Comparison of ENCODE assay signal across 17 cellular contexts in genomic region chr4:10656988-10657387, GRCh38. TPM values are rescaled to one million over a fixed set of nuclear protein-coding genes. Genes with fewer than 3 reads are reported as not detected.
A peak's percentile ranks its signal among the peaks of the same experiment; 100 is the strongest.
DNase-seq lines count a peak whose midpoint lies in the region; ATAC-seq, FAIRE-seq and TF ChIP-seq lines count a peak whose summit lies in the region.
"Had no signal": no experiment of that assay in that cellular context is flagged by ENCODE, and none has a peak within 500 bp of the region (broad histone marks: within the 10 kb centered on the region; RNA-seq: fewer than 3 reads in every experiment).

No MANE protein-coding gene starts in this region.

- DNase-seq in CD4-positive, CD25-positive, alpha-beta regulatory T cell, result no peak
- DNase-seq in HFFc6 (peak; percentile 21), keratinocyte (ENCODE audit: low read depth, low spot score) (no peak), RPMI8226 (no peak), NCI-H774 (lab: John Stamatoyannopoulos, UW) (no peak), NCI-H524 (lab: John Stamatoyannopoulos, UW) (no peak), midbrain (lab: John Stamatoyannopoulos, UW) (no peak)
- no peak for DNase-seq in activated T-helper 2 cell treated with anti-CD3 and anti-CD28 coated beads, Interferon-gamma antibody, Interleukin-2, Interleukin-4, amounts not matched to agents 10 μg/mL and 5 μg/mL and 100 μg/mL, durations not matched to agents 14 hours and 24 hours and 36 hours (ENCODE audit: low spot score)
- DNase-seq: amygdala; BE2C; endodermal cell; Kasumi-1; psoas muscle; stimulated activated naive B cell treated with anti-CD40 and anti-IgM and Interleukin-4, amounts not matched to agents 10 μg/mL and 1 μg/mL and 100 μg/mL, for 72 hours had no signal

- intact Hi-C loops in activated T-helper 2 cell treated with anti-CD3 and anti-CD28 coated beads, Interferon-gamma antibody, Interleukin-2, Interleukin-4, amounts not matched to agents 10 μg/mL and 5 μg/mL and 100 μg/mL, durations not matched to agents 14 hours and 24 hours and 36 hours (cut with micrococcal nuclease), result loop anchor here (1.0 to 5.0 kb wide), 6 partner anchors 14 to 815 kb away; no protein-coding TSS in a partner anchor

- peak overlapping the region; percentile 63 to 93 (median 86) for H3K27ac Mint-ChIP-seq in CD4-positive, CD25-positive, alpha-beta regulatory T cell
- no peak overlapping the region for H3K27ac Mint-ChIP-seq in HFFc6
- peak overlapping the region; percentile 85 for H3K27ac Mint-ChIP-seq in activated T-helper 2 cell treated with anti-CD3 and anti-CD28 coated beads, Interferon-gamma antibody, Interleukin-2, Interleukin-4, amounts not matched to agents 10 μg/mL and 5 μg/mL and 100 μg/mL, durations not matched to agents 14 hours and 24 hours and 36 hours
- H3K27ac Mint-ChIP-seq: endodermal cell; stimulated activated naive B cell treated with anti-CD40 and anti-IgM and Interleukin-4, amounts not matched to agents 10 μg/mL and 1 μg/mL and 100 μg/mL, for 72 hours had no signal

- H3K27me3 Mint-ChIP-seq in CD4-positive, CD25-positive, alpha-beta regulatory T cell, result no peaks in the 10 kb centered on the region
- peaks cover 13% of the 10 kb centered on the region for H3K27me3 Mint-ChIP-seq in HFFc6 (ENCODE audit: insufficient read depth)
- no peaks in the 10 kb centered on the region for H3K27me3 Mint-ChIP-seq in activated T-helper 2 cell treated with anti-CD3 and anti-CD28 coated beads, Interferon-gamma antibody, Interleukin-2, Interleukin-4, amounts not matched to agents 10 μg/mL and 5 μg/mL and 100 μg/mL, durations not matched to agents 14 hours and 24 hours and 36 hours (ENCODE audit: low read depth)
- H3K27me3 Mint-ChIP-seq: memory B cell; stimulated activated naive B cell treated with anti-CD40 and anti-IgM and Interleukin-4, amounts not matched to agents 10 μg/mL and 1 μg/mL and 100 μg/mL, for 72 hours had no signal

- peaks cover 0 to 2% (median 0%) of the 10 kb centered on the region in 7 donors for H3K9me3 Mint-ChIP-seq in CD4-positive, CD25-positive, alpha-beta regulatory T cell
- no peaks in the 10 kb centered on the region for H3K9me3 Mint-ChIP-seq in HFFc6
- peaks cover 15% of the 10 kb centered on the region for H3K9me3 Mint-ChIP-seq in activated T-helper 2 cell treated with anti-CD3 and anti-CD28 coated beads, Interferon-gamma antibody, Interleukin-2, Interleukin-4, amounts not matched to agents 10 μg/mL and 5 μg/mL and 100 μg/mL, durations not matched to agents 14 hours and 24 hours and 36 hours
- H3K9me3 Mint-ChIP-seq: endodermal cell had no signal

- H2AFZ ChIP-seq in keratinocyte (ENCODE audit: control insufficient read depth, low read length), result no peak overlapping the region

- H3K36me3 Mint-ChIP-seq in CD4-positive, CD25-positive, alpha-beta regulatory T cell, result no peaks in the 10 kb centered on the region
- no peaks in the 10 kb centered on the region for H3K36me3 Mint-ChIP-seq in HFFc6 (ENCODE audit: low read depth)
- peaks cover 13% of the 10 kb centered on the region for H3K36me3 Mint-ChIP-seq in activated T-helper 2 cell treated with anti-CD3 and anti-CD28 coated beads, Interferon-gamma antibody, Interleukin-2, Interleukin-4, amounts not matched to agents 10 μg/mL and 5 μg/mL and 100 μg/mL, durations not matched to agents 14 hours and 24 hours and 36 hours (ENCODE audit: low read depth)

- H3K4me3 Mint-ChIP-seq in CD4-positive, CD25-positive, alpha-beta regulatory T cell, result peak overlapping the region; percentile 73 to 86 (median 78)
- no peak overlapping the region for H3K4me3 Mint-ChIP-seq in HFFc6
- peak overlapping the region; percentile 66 for H3K4me3 Mint-ChIP-seq in activated T-helper 2 cell treated with anti-CD3 and anti-CD28 coated beads, Interferon-gamma antibody, Interleukin-2, Interleukin-4, amounts not matched to agents 10 μg/mL and 5 μg/mL and 100 μg/mL, durations not matched to agents 14 hours and 24 hours and 36 hours (ENCODE audit: low read depth)
- H3K4me3 Mint-ChIP-seq: endodermal cell; memory B cell; stimulated activated naive B cell treated with anti-CD40 and anti-IgM and Interleukin-4, amounts not matched to agents 10 μg/mL and 1 μg/mL and 100 μg/mL, for 72 hours had no signal

- no peaks in the 10 kb centered on the region for H4K20me1 ChIP-seq in keratinocyte (ENCODE audit: control insufficient read depth, extremely low read depth, insufficient read depth, low read length)

- FAIRE-seq in keratinocyte (lab: Jason Lieb, UNC), result no peak
- FAIRE-seq: G401.6 had no signal

- H3K9me3 ChIP-seq in CD4-positive, CD25-positive, alpha-beta regulatory T cell (ENCODE audit: control insufficient read depth in 2 of 2, low read length in 2 of 2), result no peaks in the 10 kb centered on the region
- no peaks in the 10 kb centered on the region for H3K9me3 ChIP-seq in keratinocyte (ENCODE audit: control insufficient read depth, low read depth, low read length)
- H3K9me3 ChIP-seq: BE2C, psoas muscle had no signal

- peak overlapping the region; percentile 60 for H3K27ac ChIP-seq in CD4-positive, CD25-positive, alpha-beta regulatory T cell (ENCODE audit: insufficient read depth, low read length, poor library complexity, severe bottlenecking)
- no peak overlapping the region for H3K27ac ChIP-seq in keratinocyte (ENCODE audit: control insufficient read depth, insufficient read depth, low read length)
- H3K27ac ChIP-seq: psoas muscle had no signal

- peaks cover 24 to 48% (median 28%) of the 10 kb centered on the region in 4 donors for H3K4me1 Mint-ChIP-seq in CD4-positive, CD25-positive, alpha-beta regulatory T cell
- peaks cover 34% of the 10 kb centered on the region for H3K4me1 Mint-ChIP-seq in HFFc6 (ENCODE audit: low read depth)
- H3K4me1 Mint-ChIP-seq in activated T-helper 2 cell treated with anti-CD3 and anti-CD28 coated beads, Interferon-gamma antibody, Interleukin-2, Interleukin-4, amounts not matched to agents 10 μg/mL and 5 μg/mL and 100 μg/mL, durations not matched to agents 14 hours and 24 hours and 36 hours (ENCODE audit: low read depth), result peaks cover 42% of the 10 kb centered on the region

- H3K9me1 ChIP-seq in keratinocyte (ENCODE audit: control insufficient read depth, extremely low read depth, insufficient read depth, low read length), result no peaks in the 10 kb centered on the region

- H3K79me2 ChIP-seq in keratinocyte (ENCODE audit: control insufficient read depth, insufficient read depth, low read length), result no peaks in the 10 kb centered on the region

- peak overlapping the region; percentile 30 for H3K4me2 ChIP-seq in keratinocyte (ENCODE audit: control insufficient read depth, extremely low read depth, insufficient read depth, low read depth, low read length)

- no peaks in the 10 kb centered on the region for H3K27me3 ChIP-seq in CD4-positive, CD25-positive, alpha-beta regulatory T cell (ENCODE audit: control insufficient read depth, insufficient read depth, low read length)
- no peaks in the 10 kb centered on the region for H3K27me3 ChIP-seq in keratinocyte (ENCODE audit: control insufficient read depth, extremely low read depth, insufficient read depth, low read length)
- H3K27me3 ChIP-seq: BE2C had no signal

- peak overlapping the region; percentile 59 for H3K4me3 ChIP-seq in CD4-positive, CD25-positive, alpha-beta regulatory T cell (ENCODE audit: low read depth, low read length)
- no peak overlapping the region for H3K4me3 ChIP-seq in keratinocyte (ENCODE audit: control insufficient read depth in 2 of 3, extremely low read depth in 1 of 3, insufficient read depth in 2 of 3, low read depth in 1 of 3, low read length in 3 of 3)
- H3K4me3 ChIP-seq: psoas muscle had no signal

- no peak overlapping the region for H3K9ac ChIP-seq in keratinocyte (ENCODE audit: control insufficient read depth, extremely low read depth, insufficient read depth, low read length)

- TF ChIP-seq CTCF in HFFc6 (IDR thresholded peaks at IDR 0.05) (no peak), keratinocyte (optimal IDR thresholded peaks at IDR 0.05 in 1 of 3, IDR thresholded peaks at IDR 0.05 in 1 of 3, conservative IDR thresholded peaks at IDR 0.05 in 1 of 3; ENCODE audit: extremely low read depth in 1 of 3, insufficient read depth in 2 of 3, low read length in 3 of 3) (no peak)

- H3K4me1 ChIP-seq in CD4-positive, CD25-positive, alpha-beta regulatory T cell (ENCODE audit: control insufficient read depth, insufficient read depth, low read length, poor library complexity, severe bottlenecking), result peaks cover 12% of the 10 kb centered on the region
- peaks cover 6% of the 10 kb centered on the region for H3K4me1 ChIP-seq in keratinocyte (ENCODE audit: control insufficient read depth, extremely low read depth, insufficient read depth, low read length)
- H3K4me1 ChIP-seq: BE2C, psoas muscle had no signal

- dilution Hi-C loops in keratinocyte (cut with MboI; ENCODE audit: extremely low pct_ligation_motif_present, low sequenced_read_pairs), result no loop called here

- ATAC-seq in CD4-positive, CD25-positive, alpha-beta regulatory T cell (ENCODE audit: low read depth in 2 of 2), result no peak
- ATAC-seq: psoas muscle; stimulated activated naive B cell treated with anti-CD40 and anti-IgM and Interleukin-4, amounts not matched to agents 10 μg/mL and 1 μg/mL and 100 μg/mL, for 72 hours had no signal

- H3K36me3 ChIP-seq in CD4-positive, CD25-positive, alpha-beta regulatory T cell (ENCODE audit: control insufficient read depth, insufficient read depth, low read length), result no peaks in the 10 kb centered on the region
- no peaks in the 10 kb centered on the region for H3K36me3 ChIP-seq in keratinocyte (ENCODE audit: control insufficient read depth in 2 of 2, extremely low read depth in 1 of 2, insufficient read depth in 2 of 2, low read length in 2 of 2)
- H3K36me3 ChIP-seq: BE2C had no signal

RNA-seq across cellular contexts. Expression of gene CLNK, which starts 27.6 kb away (rescaled TPM):
- 0.67 TPM for total RNA-seq in CD4-positive, CD25-positive, alpha-beta regulatory T cell
- 1 to 10 TPM; 1.8 to 4.5 (median 2.5) TPM for polyA plus RNA-seq in CD4-positive, CD25-positive, alpha-beta regulatory T cell
- total RNA-seq in HFFc6 (2021; fragmentation: NEBNext Ultra II Directional; extraction: Animal tissue kit (Norgen Biotek cat#: 25700)), result not detected
- total RNA-seq in activated T-helper 2 cell treated with anti-CD3 and anti-CD28 coated beads, Interferon-gamma antibody, Interleukin-2, Interleukin-4, amounts not matched to agents 10 μg/mL and 5 μg/mL and 100 μg/mL, durations not matched to agents 14 hours and 24 hours and 36 hours, result 0.89 and 1.3 TPM in 2 replicates
- polyA plus RNA-seq in keratinocyte, result not detected in 3 replicates
- polyA plus RNA-seq in keratinocyte (2011; ENCODE audit: low read depth), result not detected
- not detected in 2 replicates for polyA plus RNA-seq in keratinocyte (2011; cell fraction: cytosol; rRNA removed)
- polyA plus RNA-seq in keratinocyte (2011; cell fraction: nucleus; rRNA removed), result not detected in 2 replicates
- polyA plus RNA-seq in keratinocyte (2012; ENCODE audit: low replicate concordance), result not detected in 2 replicates
- polyA minus RNA-seq in keratinocyte, result not detected in 3 replicates
- polyA minus RNA-seq in keratinocyte (2011; cell fraction: cytosol; rRNA and poly(A)+ RNA removed), result not detected
- not detected in 2 replicates for polyA minus RNA-seq in keratinocyte (2011; cell fraction: nucleus; rRNA and poly(A)+ RNA removed)
- total RNA-seq: endodermal cell, RPMI7951 had no signal
